In the genomic region with DNA sequence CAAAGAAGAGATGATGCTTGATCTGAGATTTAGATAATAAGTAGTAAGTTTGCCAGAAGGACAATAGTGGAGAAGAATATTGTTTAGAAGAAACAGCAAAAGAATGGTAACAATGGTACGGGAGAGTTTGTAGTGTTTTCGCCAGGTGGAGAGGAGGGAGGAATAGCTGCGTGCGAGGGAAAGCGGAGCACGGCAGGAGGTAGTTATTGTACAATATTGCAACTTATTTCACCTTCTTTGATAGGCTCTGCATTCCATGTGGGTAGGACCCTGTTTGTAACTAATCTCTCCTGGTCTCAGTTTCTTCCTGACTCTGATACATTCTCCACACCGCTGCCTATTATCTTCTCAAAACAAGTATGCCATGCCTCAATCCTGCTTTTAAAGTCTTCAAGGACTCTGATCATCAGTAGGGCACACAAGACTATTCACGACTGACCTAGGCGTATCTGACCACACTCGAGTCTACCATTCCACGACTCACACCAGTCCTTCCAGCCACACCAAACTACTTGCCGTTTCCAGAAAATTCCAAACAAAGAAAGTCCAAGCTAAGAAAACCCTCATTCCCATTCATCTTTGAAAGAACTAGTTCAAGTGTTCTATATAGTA, we compare ENCODE assay signal across 8 cellular contexts. TPM values are rescaled to one million over a fixed set of nuclear protein-coding genes. Genes with fewer than 3 reads are reported as not detected.
DNase-seq lines count a peak whose midpoint lies in the region; ATAC-seq and TF ChIP-seq lines count a peak whose summit lies in the region.

No MANE protein-coding gene starts in this region.

- H4K20me1 ChIP-seq in fibroblast of lung (ENCODE audit: control insufficient read depth, extremely low read depth, insufficient read depth, low read length): no peaks in the 10 kb centered on the region

- WGBS in psoas muscle, 3 donors: 26 to 30% (median 30%) methylated on average over 12 of the region's 12 CpGs

- H2AFZ ChIP-seq in fibroblast of lung (ENCODE audit: low read length): no peak overlapping the region

- H3K27me3 ChIP-seq in Peyer's patch (no peaks in the 10 kb centered on the region), fibroblast of lung (ENCODE audit: control insufficient read depth, insufficient read depth, low read length) (no peaks in the 10 kb centered on the region), psoas muscle (ENCODE audit: insufficient read depth in 3 of 3, low read length in 2 of 3) (no peaks in the 10 kb centered on the region)

- no peak for DNase-seq in GM12865 (ENCODE audit: low read depth)
- no peak for DNase-seq in Peyer's patch
- DNase-seq in fibroblast of lung (ENCODE audit: low read depth in 2 of 2): no peak
- no peak for DNase-seq in psoas muscle
- DNase-seq in stimulated activated CD4-positive, alpha-beta T cell treated with anti-CD3 and anti-CD28 coated beads, Interleukin-2, amount 100 ng/mL, for 24 hours: no peak
- DNase-seq in stimulated activated CD4-positive, alpha-beta T cell treated with anti-CD3 and anti-CD28 coated beads, Interleukin-12 subunit alpha, Interleukin-12 subunit beta, amount 100 ng/mL, for 4 hours: no peak
- DNase-seq in LoVo (ENCODE audit: low spot score): no peak

- H3K9ac ChIP-seq in fibroblast of lung (ENCODE audit: insufficient read depth, low read length): peak overlapping the region; percentile 99

- H3K79me2 ChIP-seq in fibroblast of lung (ENCODE audit: control insufficient read depth, insufficient read depth, low read length): peaks cover 45% of the 10 kb centered on the region

- H3K4me2 ChIP-seq in fibroblast of lung (ENCODE audit: extremely low read depth, insufficient read depth, low read length): peak overlapping the region; percentile 95

- H3K27ac ChIP-seq in Peyer's patch (peak overlapping the region in 2 of 4 donors; percentile 90 to 98), fibroblast of lung (ENCODE audit: insufficient read depth, low read length) (peak overlapping the region; percentile 100), psoas muscle (peak overlapping the region; percentile 99)

- H3K4me3 ChIP-seq in GM12865 (ENCODE audit: low read depth, low read length) (peak overlapping the region; percentile 92), Peyer's patch (peak overlapping the region; percentile 67 to 95 (median 90)), fibroblast of lung (replicated peaks in 1 of 4; ENCODE audit: control extremely low read depth in 1 of 4, insufficient read depth in 1 of 4, low read depth in 3 of 4, low read length in 4 of 4) (peak overlapping the region; percentile 83 to 96 (median 85)), psoas muscle (peak overlapping the region; percentile 96)

- TF ChIP-seq POLR2A in Peyer's patch (IDR thresholded peaks at IDR 0.05): no peak

- ATAC-seq in psoas muscle: peak in 1 of 4 donors; percentile 25
- no peak for ATAC-seq in GM18517 (IDR thresholded peaks at IDR 0.05; ENCODE audit: unreplicated experiment)

- no peaks in the 10 kb centered on the region for H3K9me3 ChIP-seq in Peyer's patch
- H3K9me3 ChIP-seq in fibroblast of lung (ENCODE audit: control insufficient read depth, insufficient read depth, low read depth, low read length): no peaks in the 10 kb centered on the region
- H3K9me3 ChIP-seq in psoas muscle: no peaks in the 10 kb centered on the region

- intact Hi-C loops in psoas muscle (cut with DNase I): no loop called here

- no peak for TF ChIP-seq CTCF in GM12865 (IDR thresholded peaks at IDR 0.05; ENCODE audit: insufficient read depth, low read depth, low read length, missing control alignments)
- TF ChIP-seq CTCF in Peyer's patch (IDR thresholded peaks at IDR 0.05): no peak
- no peak for TF ChIP-seq CTCF in fibroblast of lung (conservative IDR thresholded peaks at IDR 0.05 in 1 of 2, IDR thresholded peaks at IDR 0.05 in 1 of 2; ENCODE audit: low read depth in 1 of 2, low read length in 2 of 2)
- TF ChIP-seq CTCF in psoas muscle (IDR thresholded peaks at IDR 0.05): no peak

- peaks cover 0 to 13% (median 0%) of the 10 kb centered on the region in 3 donors for H3K36me3 ChIP-seq in Peyer's patch
- no peaks in the 10 kb centered on the region for H3K36me3 ChIP-seq in fibroblast of lung (ENCODE audit: control insufficient read depth, insufficient read depth, low read length)
- H3K36me3 ChIP-seq in psoas muscle (ENCODE audit: insufficient read depth in 1 of 2, low read depth in 1 of 2): peaks cover 0 to 13% of the 10 kb centered on the region in 2 donors

- H3K4me1 ChIP-seq in Peyer's patch: peaks cover 0 to 27% (median 4%) of the 10 kb centered on the region in 4 donors
- no peaks in the 10 kb centered on the region for H3K4me1 ChIP-seq in fibroblast of lung (ENCODE audit: control insufficient read depth, extremely low read depth, insufficient read depth, low read length)
- peaks cover 28% of the 10 kb centered on the region for H3K4me1 ChIP-seq in psoas muscle

RNA-seq across cellular contexts. Expression of gene PPIL4, which starts 1.1 kb away (rescaled TPM):
- 10 to 100 TPM; 15.8 to 28.9 (median 20.5) TPM for total RNA-seq in Peyer's patch
- total RNA-seq in fibroblast of lung: 37.5 and 41.1 TPM in 2 replicates
- 15.2 and 15.9 TPM in 2 replicates for polyA plus RNA-seq in fibroblast of lung
- polyA plus RNA-seq in fibroblast of lung (2012): 24.6 and 27.5 TPM in 2 replicates
- polyA minus RNA-seq in fibroblast of lung (ENCODE audit: low replicate concordance): 0.78 TPM in 1 of 2 replicates, not detected in the other
- 10 to 100 TPM; 14.7 to 32.4 (median 22.3) TPM for total RNA-seq in psoas muscle
- polyA plus RNA-seq in psoas muscle: 1 to 10 TPM; 6.9 to 8.4 (median 8.3) TPM

RNA-seq across cellular contexts. Expression of gene GINM1, which starts 21.4 kb away (rescaled TPM):
- total RNA-seq in Peyer's patch (10 to 100 TPM; 23.1 to 36.6 (median 26.7) TPM), fibroblast of lung (53.8 and 56.8 TPM in 2 replicates), psoas muscle (10 to 100 TPM; 26.8 to 39.0 (median 30.5) TPM)
- polyA plus RNA-seq in fibroblast of lung (54.7 and 91.1 TPM in 2 replicates), psoas muscle (10 to 100 TPM; 25.9 to 35.6 (median 30.7) TPM)
- polyA plus RNA-seq in fibroblast of lung (2012): 43.6 and 69.1 TPM in 2 replicates
- polyA minus RNA-seq in fibroblast of lung (ENCODE audit: low replicate concordance): 1.8 and 10.0 TPM in 2 replicates

RNA-seq across cellular contexts. Expression of gene ZC3H12D, which starts 59.9 kb away (rescaled TPM):
- total RNA-seq in Peyer's patch (10 to 100 TPM in 3 of 4 donors, 1 to 10 TPM in 1; 7.8 to 32.2 (median 18.5) TPM), fibroblast of lung (under 0.01 and 0.17 TPM in 2 replicates), psoas muscle (under 1 TPM; 0.17 to 0.41 (median 0.26) TPM)
- polyA plus RNA-seq in fibroblast of lung (0.01 TPM in 1 of 2 replicates, not detected in the other), psoas muscle (under 1 TPM; 0.17 to 0.28 (median 0.26) TPM)
- polyA plus RNA-seq in fibroblast of lung (2012): not detected in 2 replicates
- not detected in 2 replicates for polyA minus RNA-seq in fibroblast of lung (ENCODE audit: low replicate concordance)
